ENCODE assay signal across 18 cellular contexts in the genomic region with DNA sequence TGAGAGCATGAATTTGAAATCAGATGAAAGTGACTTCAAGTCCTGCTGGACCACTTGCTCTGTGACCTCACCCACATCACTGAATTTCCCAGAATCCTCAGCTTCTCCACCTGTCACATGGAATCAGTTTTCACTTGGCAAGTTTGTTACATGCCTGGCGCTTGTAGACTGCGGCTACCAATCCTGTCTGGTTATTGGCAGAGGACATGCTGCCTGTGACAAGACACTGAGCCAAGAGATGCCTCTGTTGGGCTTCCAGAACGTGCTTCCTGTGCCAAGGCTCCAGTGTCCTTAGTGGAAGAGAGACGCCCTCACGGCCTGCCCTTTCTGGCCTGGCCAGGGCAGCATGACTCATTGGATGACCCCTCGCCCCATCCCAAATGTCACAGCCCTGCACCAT. TPM values are rescaled to one million over a fixed set of nuclear protein-coding genes. Genes with fewer than 3 reads are reported as not detected.
A peak's percentile ranks its signal among the peaks of the same experiment; 100 is the strongest.
DNase-seq lines count a peak whose midpoint lies in the region; ATAC-seq and TF ChIP-seq lines count a peak whose summit lies in the region.
"Had no signal": no experiment of that assay in that cellular context is flagged by ENCODE, and none has a peak within 500 bp of the region (broad histone marks: within the 10 kb centered on the region; RNA-seq: fewer than 3 reads in every experiment).

No MANE protein-coding gene starts in this region.

- no peak overlapping the region for H3K27ac ChIP-seq in adrenal gland
- H3K27ac ChIP-seq in left ventricle myocardium inferior (replicated peaks): no peak overlapping the region
- H3K27ac ChIP-seq in gastrocnemius medialis: peak overlapping the region in 3 of 4 donors; percentile 38 to 85 (median 64)
- H3K27ac ChIP-seq: 22Rv1, BLaER1 had no signal

- DNase-seq in DMS 273 (lab: John Stamatoyannopoulos, UW; ENCODE audit: unreplicated experiment) (peak; percentile 37), DMS 273 treated with DMSO at 0.1 percent for 48 hours (lab: John Stamatoyannopoulos, UW) (no peak), adrenal gland (peak in 5 of 7 donors; percentile 20 to 79 (median 32)), left ventricle myocardium inferior (peak; percentile 25), gastrocnemius medialis (peak; percentile 67 to 96), NCI-H82 (lab: John Stamatoyannopoulos, UW) (no peak), NCI-H2196 treated with DMSO at 0.1 percent for 48 hours (lab: John Stamatoyannopoulos, UW; ENCODE audit: unreplicated experiment) (no peak)
- DNase-seq in stimulated activated naive CD4-positive, alpha-beta T cell treated with Interleukin-2 at 50 U/mL for 16 hours (lab: John Stamatoyannopoulos, UW): no peak
- DNase-seq: DMS53, Karpas-422, NCI-H1930, NCI-H526 had no signal

- H3K36me3 ChIP-seq in adrenal gland (replicated peaks in 1 of 2) (no peaks in the 10 kb centered on the region), left ventricle myocardium inferior (no peaks in the 10 kb centered on the region), gastrocnemius medialis (no peaks in the 10 kb centered on the region)
- H3K36me3 ChIP-seq: BLaER1 had no signal

- H3K4me3 ChIP-seq in adrenal gland (no peak overlapping the region), left ventricle myocardium inferior (no peak overlapping the region), gastrocnemius medialis (no peak overlapping the region)
- H3K4me3 ChIP-seq: BLaER1, GM12878 had no signal

- TF ChIP-seq CTCF in adrenal gland (IDR thresholded peaks at IDR 0.05) (no peak), left ventricle myocardium inferior (IDR thresholded peaks at IDR 0.05; ENCODE audit: borderline replicate concordance) (no peak), gastrocnemius medialis (IDR thresholded peaks at IDR 0.05 in 4 of 5, conservative IDR thresholded peaks at IDR 0.05 in 1 of 5) (no peak)

- ATAC-seq in gastrocnemius medialis: peak; percentile 96 to 97
- ATAC-seq: GM12878, HCT116 had no signal

- H3K27me3 ChIP-seq in adrenal gland: peaks cover 2% of the 10 kb centered on the region
- peaks cover 9% of the 10 kb centered on the region for H3K27me3 ChIP-seq in left ventricle myocardium inferior (ENCODE audit: low read depth)
- H3K27me3 ChIP-seq in gastrocnemius medialis: no peaks in the 10 kb centered on the region
- H3K27me3 ChIP-seq: BLaER1 had no signal

- WGBS in adrenal gland, 4 donors: 26 to 100% (median 52%) methylated on average over 1 to 6 of the region's 6 CpGs

- intact Hi-C loops in adrenal gland (cut with DNase I) (no loop called here), left ventricle myocardium inferior (cut with micrococcal nuclease) (no loop called here), gastrocnemius medialis (cut with DNase I; ENCODE audit: low total_unique reads) (loop anchor here (1.0 kb wide), 1 partner anchor 38 kb away; no protein-coding TSS in a partner anchor)

- TF ChIP-seq POLR2A in adrenal gland (IDR thresholded peaks at IDR 0.05): no peak
- no peak for TF ChIP-seq POLR2A in gastrocnemius medialis (IDR thresholded peaks at IDR 0.05)

- in situ Hi-C loops in gastrocnemius medialis (cut with MboI; ENCODE audit: low sequenced_read_pairs in 4 of 4): no loop called here

- H3K4me1 ChIP-seq in adrenal gland (replicated peaks in 1 of 2) (peaks cover 0 to 7% of the 10 kb centered on the region in 2 donors), left ventricle myocardium inferior (no peaks in the 10 kb centered on the region), gastrocnemius medialis (peaks cover 7 to 34% of the 10 kb centered on the region in 2 donors)

- no peaks in the 10 kb centered on the region for H3K9me3 ChIP-seq in adrenal gland (replicated peaks in 1 of 3)
- H3K9me3 ChIP-seq in left ventricle myocardium inferior (replicated peaks): peaks cover 6% of the 10 kb centered on the region
- H3K9me3 ChIP-seq in gastrocnemius medialis: no peaks in the 10 kb centered on the region
- H3K9me3 ChIP-seq: BLaER1 had no signal

RNA-seq across cellular contexts. Expression of gene MYL10, which starts 4.4 kb away (rescaled TPM):
- not detected for total RNA-seq in adrenal gland
- polyA plus RNA-seq in adrenal gland: not detected
- not detected for total RNA-seq in left ventricle myocardium inferior
- 1 to 10 TPM in 1 of 4 donors, not detected in 3; 6.3 TPM for total RNA-seq in gastrocnemius medialis
- total RNA-seq: GM12878, OCI-LY7, RPMI7951 had no signal
- polyA plus RNA-seq: GM12878 had no signal

Comparison
In these comparisons a context has a peak if more than half of its experiments do, and no peak if none do; other contexts are left out.
1. DNase-seq: peak in DMS 273 (single experiment), adrenal gland (5 of 7), left ventricle myocardium inferior (single experiment) and gastrocnemius medialis (2 of 2); none in DMS 273 treated with DMSO at 0.1 percent for 48 hours (single experiment), stimulated activated naive CD4-positive, alpha-beta T cell treated with Interleukin-2 at 50 U/mL for 16 hours (single experiment), NCI-H82 (single experiment) and NCI-H2196 treated with DMSO at 0.1 percent for 48 hours (single experiment).
2. H3K27ac ChIP-seq: peak in gastrocnemius medialis (3 of 4); none in adrenal gland (0 of 5) and left ventricle myocardium inferior (single experiment).